Comparison of ENCODE assay signal across 18 cellular contexts in genomic region chr6:167487706-167488664, GRCh38.
"Had no signal": no experiment of that assay in that cellular context is flagged by ENCODE, and none has a peak within 500 bp of the region (broad histone marks: within the 10 kb centered on the region; RNA-seq: fewer than 3 reads in every experiment).

No MANE protein-coding gene starts in this region.

- H3K27me3 ChIP-seq: adrenal gland, heart right ventricle had no signal

- H3K4me3 ChIP-seq: adrenal gland, heart right ventricle, left ventricle myocardium inferior, stomach, thoracic aorta had no signal

- H3K4me1 Mint-ChIP-seq: activated naive CD4-positive, alpha-beta T cell treated with anti-CD3 and anti-CD28 coated beads, Interleukin-2, amount 10 ng/mL, durations not matched to agents 7 days and 5 days; central memory CD8-positive, alpha-beta T cell; memory B cell had no signal

- H3K9me3 Mint-ChIP-seq: activated CD4-positive, alpha-beta memory T cell treated with anti-CD3 and anti-CD28 coated beads for 36 hours; activated naive CD4-positive, alpha-beta T cell treated with anti-CD3 and anti-CD28 coated beads, Interleukin-2, amount 10 ng/mL, durations not matched to agents 7 days and 5 days; activated T-cell treated with anti-CD3 and anti-CD28 coated beads, Interleukin-2, amount 50 U/mL, for 72 hours; central memory CD8-positive, alpha-beta T cell; memory B cell; natural killer cell treated with Interleukin-12 subunit alpha and Interleukin-12 subunit beta and Interleukin-15 and Interleukin-18, amount 100 ng/mL, for 72 hours had no signal

- H3K27ac Mint-ChIP-seq: activated CD4-positive, alpha-beta memory T cell treated with anti-CD3 and anti-CD28 coated beads for 36 hours; activated naive CD4-positive, alpha-beta T cell treated with anti-CD3 and anti-CD28 coated beads, Interleukin-2, amount 10 ng/mL, durations not matched to agents 7 days and 5 days; activated T-cell treated with anti-CD3 and anti-CD28 coated beads, Interleukin-2, amount 50 U/mL, for 72 hours; memory B cell; natural killer cell treated with Interleukin-12 subunit alpha and Interleukin-12 subunit beta and Interleukin-15 and Interleukin-18, amount 100 ng/mL, for 72 hours had no signal

- H3K4me1 ChIP-seq: adrenal gland, stomach had no signal

- H3K4me3 Mint-ChIP-seq: activated CD4-positive, alpha-beta memory T cell treated with anti-CD3 and anti-CD28 coated beads for 36 hours; activated naive CD4-positive, alpha-beta T cell treated with anti-CD3 and anti-CD28 coated beads, Interleukin-2, amount 10 ng/mL, durations not matched to agents 7 days and 5 days; activated T-cell treated with anti-CD3 and anti-CD28 coated beads, Interleukin-2, amount 50 U/mL, for 72 hours; central memory CD8-positive, alpha-beta T cell; memory B cell; natural killer cell treated with Interleukin-12 subunit alpha and Interleukin-12 subunit beta and Interleukin-15 and Interleukin-18, amount 100 ng/mL, for 72 hours had no signal

- DNase-seq: activated CD4-positive, alpha-beta memory T cell treated with anti-CD3 and anti-CD28 coated beads for 36 hours; activated CD4-positive, CD25-positive, alpha-beta regulatory T cell treated with anti-CD3 and anti-CD28 coated beads, Interleukin-2, amount 50 U/mL, for 72 hours; activated naive CD4-positive, alpha-beta T cell treated with anti-CD3 and anti-CD28 coated beads, Interleukin-2, amount 10 ng/mL, durations not matched to agents 7 days and 5 days; activated T-cell treated with anti-CD3 and anti-CD28 coated beads, Interleukin-2, amount 50 U/mL, for 72 hours; adrenal gland; cortex of kidney; effector memory CD4-positive, alpha-beta T cell; heart right ventricle; left ventricle myocardium inferior; stimulated activated CD4-positive, alpha-beta T cell treated with anti-CD3 and anti-CD28 coated beads, Interleukin-15, amount 100 ng/mL, for 24 hours; stimulated activated CD4-positive, alpha-beta T cell treated with anti-CD3 and anti-CD28 coated beads, Interleukin-4, amount 100 ng/mL, for 24 hours; stomach had no signal

- H3K9me3 ChIP-seq: adrenal gland, heart right ventricle, left ventricle myocardium inferior, stomach, thoracic aorta had no signal

- H3K36me3 Mint-ChIP-seq: activated CD4-positive, alpha-beta memory T cell treated with anti-CD3 and anti-CD28 coated beads for 36 hours; activated naive CD4-positive, alpha-beta T cell treated with anti-CD3 and anti-CD28 coated beads, Interleukin-2, amount 10 ng/mL, durations not matched to agents 7 days and 5 days; memory B cell; natural killer cell treated with Interleukin-12 subunit alpha and Interleukin-12 subunit beta and Interleukin-15 and Interleukin-18, amount 100 ng/mL, for 72 hours had no signal

- FAIRE-seq: frontal cortex, keratinocyte had no signal

- H3K27ac ChIP-seq: adrenal gland, heart right ventricle, left ventricle myocardium inferior, stomach, thoracic aorta had no signal

- ATAC-seq: activated T-cell treated with anti-CD3 and anti-CD28 coated beads, Interleukin-2, amount 50 U/mL, for 72 hours; heart right ventricle; natural killer cell treated with Interleukin-12 subunit alpha and Interleukin-12 subunit beta and Interleukin-15 and Interleukin-18, amount 100 ng/mL, for 72 hours had no signal

- H3K36me3 ChIP-seq: adrenal gland, heart right ventricle, left ventricle myocardium inferior, stomach, thoracic aorta had no signal
